In genomic region chr1:148264374-148265276, GRCh38 we compare ENCODE assay signal across 9 cellular contexts.
DNase-seq lines count a peak whose midpoint lies in the region; ATAC-seq and TF ChIP-seq lines count a peak whose summit lies in the region.
"Had no signal": no experiment of that assay in that cellular context is flagged by ENCODE, and none has a peak within 500 bp of the region (broad histone marks: within the 10 kb centered on the region; RNA-seq: fewer than 3 reads in every experiment).

No MANE protein-coding gene starts in this region.

- intact Hi-C loops in left colon (cut with DNase I, micrococcal nuclease): no loop called here

- H4K20me1 ChIP-seq in DOHH2 (ENCODE audit: control insufficient read depth, insufficient read depth, low read depth, low read length): no peaks in the 10 kb centered on the region

- no peaks in the 10 kb centered on the region for H3K36me3 Mint-ChIP-seq in nephron progenitor cell (ENCODE audit: low read depth)

- H3K4me2 ChIP-seq in DOHH2 (ENCODE audit: low read length): peak overlapping the region; percentile 93

- H3K4me3 Mint-ChIP-seq in nephron progenitor cell: peak overlapping the region; percentile 92

- no peaks in the 10 kb centered on the region for H3K36me3 ChIP-seq in DOHH2 (ENCODE audit: control insufficient read depth, low read length)

- H3K4me1 ChIP-seq in DOHH2 (ENCODE audit: control insufficient read depth, low read length): peaks cover 15% of the 10 kb centered on the region

- no peaks in the 10 kb centered on the region for H3K9me3 ChIP-seq in DOHH2 (ENCODE audit: control insufficient read depth, insufficient read depth, low read length)

- DNase-seq in NCI-H748 (lab: John Stamatoyannopoulos, UW; ENCODE audit: unreplicated experiment): peak; percentile 63
- DNase-seq in choroid plexus epithelial cell (ENCODE audit: low read depth): peak; percentile 84
- DNase-seq in nephron progenitor cell: peak; percentile 55
- DNase-seq in left colon: no peak
- no peak for DNase-seq in NCI-H146 treated with DMSO at 0.1 percent for 48 hours (lab: John Stamatoyannopoulos, UW; ENCODE audit: unreplicated experiment)
- no peak for DNase-seq in AG08395 (ENCODE audit: low spot score)
- DNase-seq in NCI-H1092 (lab: John Stamatoyannopoulos, UW): no peak

- peaks cover 7% of the 10 kb centered on the region for H3K9me3 Mint-ChIP-seq in nephron progenitor cell

- H3K4me1 Mint-ChIP-seq in nephron progenitor cell: peaks cover 33% of the 10 kb centered on the region

- H3K27ac Mint-ChIP-seq in nephron progenitor cell: no peak overlapping the region

- H3K27me3 Mint-ChIP-seq in nephron progenitor cell (ENCODE audit: low read depth, poor library complexity): peaks cover 7% of the 10 kb centered on the region

- ATAC-seq in left colon: no peak

- H3K9me2 ChIP-seq in DOHH2 (replicated peaks; ENCODE audit: control insufficient read depth, low read length): no peaks in the 10 kb centered on the region

- H3K27me3 ChIP-seq in DOHH2 (ENCODE audit: control insufficient read depth, low read length): peaks cover 19% of the 10 kb centered on the region

- no peaks in the 10 kb centered on the region for H3K79me2 ChIP-seq in DOHH2 (ENCODE audit: control insufficient read depth, low read length)

- no peak overlapping the region for H3K27ac ChIP-seq in DOHH2 (ENCODE audit: low read depth, low read length)
- H3K27ac ChIP-seq: HL-60 had no signal

- H3K4me3 ChIP-seq in DOHH2 (ENCODE audit: low read length): peak overlapping the region; percentile 75
- peak overlapping the region; percentile 65 for H3K4me3 ChIP-seq in choroid plexus epithelial cell (ENCODE audit: low read depth, low read length)

- H3F3A ChIP-seq in DOHH2 (ENCODE audit: control insufficient read depth, insufficient read depth): peaks cover 4% of the 10 kb centered on the region; the same call in 1 of the 2 replicates

- TF ChIP-seq CTCF in DOHH2 (IDR thresholded peaks at IDR 0.05; ENCODE audit: low read depth, low read length, poor library complexity, severe bottlenecking): no peak
- no peak for TF ChIP-seq CTCF in choroid plexus epithelial cell (conservative IDR thresholded peaks at IDR 0.05; ENCODE audit: low read depth, low read length)
- no peak for TF ChIP-seq CTCF in nephron progenitor cell (IDR thresholded peaks at IDR 0.05)

Comparison
In these comparisons a context has a peak if more than half of its experiments do, and no peak if none do; other contexts are left out.
1. DNase-seq: peak in NCI-H748 (single experiment), choroid plexus epithelial cell (single experiment) and nephron progenitor cell (single experiment); none in left colon (0 of 2), NCI-H146 treated with DMSO at 0.1 percent for 48 hours (single experiment), AG08395 (single experiment) and NCI-H1092 (single experiment).